ENCODE assay signal across 8 cellular contexts in genomic region chr2:143901185-143901842, GRCh38.
DNase-seq lines count a peak whose midpoint lies in the region; ATAC-seq, FAIRE-seq and TF ChIP-seq lines count a peak whose summit lies in the region.

No MANE protein-coding gene starts in this region.

- FAIRE-seq in RCC 7860 (lab: Jason Lieb, UNC), result peak; percentile 96

- intact Hi-C loops in posterior cingulate gyrus (cut with DNase I), result no loop called here

- H3K9me3 ChIP-seq in tibial nerve, result no peaks in the 10 kb centered on the region

- no peak overlapping the region for H3K27ac ChIP-seq in tibial nerve

- peak; percentile 91 for DNase-seq in RCC 7860 (ENCODE audit: low spot score)
- DNase-seq in kidney tubule cell (ENCODE audit: low spot score), result peak; percentile 93
- no peak for DNase-seq in cerebellar nuclear complex (lab: John Stamatoyannopoulos, UW)
- no peak for DNase-seq in tibial nerve (ENCODE audit: low spot score in 2 of 2)
- no peak for DNase-seq in NCI-H510A (lab: John Stamatoyannopoulos, UW)
- DNase-seq in posterior cingulate gyrus, result no peak

- H3K27me3 ChIP-seq in tibial nerve, result no peaks in the 10 kb centered on the region

- no peaks in the 10 kb centered on the region for H3K36me3 ChIP-seq in tibial nerve

- H3K4me1 ChIP-seq in tibial nerve, result peaks cover 0 to 11% (median 0%) of the 10 kb centered on the region in 4 donors

- TF ChIP-seq CTCF in tibial nerve (IDR thresholded peaks at IDR 0.05), result no peak

- no peak overlapping the region for H3K4me3 ChIP-seq in tibial nerve

- TF ChIP-seq POLR2A in tibial nerve (IDR thresholded peaks at IDR 0.05), result no peak

- TF ChIP-seq EP300 in tibial nerve (IDR thresholded peaks at IDR 0.05), result no peak

- ATAC-seq in GM18519 (IDR thresholded peaks at IDR 0.05; ENCODE audit: low FRiP score, unreplicated experiment) (peak; percentile 67), HG02870 (IDR thresholded peaks at IDR 0.05; ENCODE audit: unreplicated experiment) (peak; percentile 94)

- WGBS in tibial nerve, 2 donors, result 85 to 91% methylated on average over 4 of the region's 4 CpGs

Comparison
In these comparisons a context has a peak if more than half of its experiments do, and no peak if none do; other contexts are left out.
1. DNase-seq: peak in RCC 7860 (single experiment) and kidney tubule cell (single experiment); none in cerebellar nuclear complex (0 of 2), tibial nerve (0 of 2), NCI-H510A (single experiment) and posterior cingulate gyrus (0 of 10).